In genomic region chr7:23966941-23967340, GRCh38 we compare ENCODE assay signal across 20 cellular contexts.
A peak's percentile ranks its signal among the peaks of the same experiment; 100 is the strongest.
DNase-seq lines count a peak whose midpoint lies in the region; TF ChIP-seq lines count a peak whose summit lies in the region.
"Had no signal": no experiment of that assay in that cellular context is flagged by ENCODE, and none has a peak within 500 bp of the region (broad histone marks: within the 10 kb centered on the region; RNA-seq: fewer than 3 reads in every experiment).

No MANE protein-coding gene starts in this region.

- H3K4me3 Mint-ChIP-seq in MCF 10A (ENCODE audit: unreplicated experiment) = no peak overlapping the region
- H3K4me3 Mint-ChIP-seq: CD4-positive, alpha-beta memory T cell had no signal

- no peaks in the 10 kb centered on the region for H3K36me3 Mint-ChIP-seq in MCF 10A (ENCODE audit: insufficient read depth, unreplicated experiment)
- H3K36me3 Mint-ChIP-seq: CD4-positive, alpha-beta memory T cell had no signal

- BruUV-seq in mammary epithelial cell (replicated peaks; lab: Mats Ljungman, UMichigan) = no TSS peak
- no TSS peak for BruUV-seq in MCF 10A (replicated peaks; lab: Mats Ljungman, UMichigan)

- H3K79me2 ChIP-seq in mammary epithelial cell (ENCODE audit: insufficient read depth, low read length) = no peaks in the 10 kb centered on the region

- H3K4me2 ChIP-seq in mammary epithelial cell (ENCODE audit: insufficient read depth, low read depth, low read length) (no peak overlapping the region), skeletal muscle satellite cell (ENCODE audit: low read length) (peak overlapping the region; percentile 34)
- H3K4me2 ChIP-seq: A549 had no signal

- no peak overlapping the region for H2AFZ ChIP-seq in mammary epithelial cell (ENCODE audit: low read depth, low read length)

- H3K4me3 ChIP-seq in mammary epithelial cell (replicated peaks in 1 of 3; ENCODE audit: insufficient read depth in 1 of 3, low read depth in 2 of 3, low read length in 3 of 3) = no peak overlapping the region
- H3K4me3 ChIP-seq in skeletal muscle satellite cell (ENCODE audit: low read length) = no peak overlapping the region
- H3K4me3 ChIP-seq in sigmoid colon = no peak overlapping the region
- H3K4me3 ChIP-seq: A549; BLaER1 treated with 17β-estradiol and CSF1 and Interleukin-3, amounts not matched to agents 10 nM and 100 nM had no signal

- no peaks in the 10 kb centered on the region for H3K27me3 Mint-ChIP-seq in MCF 10A (ENCODE audit: insufficient read depth, unreplicated experiment)

- no peaks in the 10 kb centered on the region for H3K4me1 Mint-ChIP-seq in MCF 10A (ENCODE audit: insufficient read depth, unreplicated experiment)
- H3K4me1 Mint-ChIP-seq: CD4-positive, alpha-beta memory T cell had no signal

- H3K27me3 ChIP-seq in mammary epithelial cell (ENCODE audit: insufficient read depth, low read length) (no peaks in the 10 kb centered on the region), skeletal muscle satellite cell (ENCODE audit: control insufficient read depth, insufficient read depth, low read length) (no peaks in the 10 kb centered on the region), sigmoid colon (no peaks in the 10 kb centered on the region)
- H3K27me3 ChIP-seq: BLaER1 treated with 17β-estradiol and CSF1 and Interleukin-3, amounts not matched to agents 10 nM and 100 nM had no signal

- no peak for TF ChIP-seq EP300 in sigmoid colon (IDR thresholded peaks at IDR 0.05)

- H3K9me3 ChIP-seq in mammary epithelial cell (replicated peaks; ENCODE audit: insufficient read depth, low read length) (no peaks in the 10 kb centered on the region), skeletal muscle satellite cell (replicated peaks; ENCODE audit: low read length) (no peaks in the 10 kb centered on the region), sigmoid colon (no peaks in the 10 kb centered on the region)
- H3K9me3 ChIP-seq: A549 had no signal

- H4K20me1 ChIP-seq in mammary epithelial cell (ENCODE audit: insufficient read depth, low read length) = no peaks in the 10 kb centered on the region
- H4K20me1 ChIP-seq: BLaER1 treated with 17β-estradiol and CSF1 and Interleukin-3, amounts not matched to agents 10 nM and 100 nM had no signal

- H3K27ac Mint-ChIP-seq in MCF 10A (ENCODE audit: low read depth, unreplicated experiment) = no peak overlapping the region
- H3K27ac Mint-ChIP-seq: CD4-positive, alpha-beta memory T cell had no signal

- H3K27ac ChIP-seq in mammary epithelial cell (ENCODE audit: insufficient read depth, low read depth, low read length) (no peak overlapping the region), sigmoid colon (no peak overlapping the region)
- H3K27ac ChIP-seq: A549; BLaER1 treated with 17β-estradiol and CSF1 and Interleukin-3, amounts not matched to agents 10 nM and 100 nM had no signal

- POLR2A ChIA-PET in MCF 10A (lab: Yijun Ruan, JAX) = interaction anchor here (0.7 kb wide), 1 partner anchor 11 kb away, joined by 6 read pairs; no protein-coding TSS in a partner anchor

- peak; percentile 13 for DNase-seq in mammary epithelial cell
- DNase-seq in MCF 10A (ENCODE audit: unreplicated experiment) = no peak
- DNase-seq in HS-5 (ENCODE audit: low read depth) = peak; percentile 59
- peak; percentile 42 for DNase-seq in RPMI7951 (ENCODE audit: low read depth)
- no peak for DNase-seq in sigmoid colon
- DNase-seq in NCI-H446 (lab: John Stamatoyannopoulos, UW) = no peak
- no peak for DNase-seq in NCI-H1105 (lab: John Stamatoyannopoulos, UW)
- DNase-seq: CD4-positive, alpha-beta memory T cell; DMS153; HCEC 1CT; KG1; NCI-H187 treated with DMSO at 0.1 percent for 48 hours; NCI-H2107; NCI-H2227 treated with DMSO at 0.1 percent for 48 hours; NCI-H510A treated with DMSO at 0.1 percent for 48 hours; OCI-M1; Right ventricle myocardium superior had no signal

- in situ Hi-C loops in mammary epithelial cell (cut with MboI; ENCODE audit: low sequenced_read_pairs in 2 of 2) = no loop called here

- no peak for TF ChIP-seq CTCF in mammary epithelial cell (conservative IDR thresholded peaks at IDR 0.05 in 1 of 2, IDR thresholded peaks at IDR 0.05 in 1 of 2; ENCODE audit: extremely low read depth in 1 of 2, insufficient read depth in 1 of 2, low read depth in 1 of 2, low read length in 2 of 2)
- TF ChIP-seq CTCF in MCF 10A (IDR thresholded peaks at IDR 0.05; ENCODE audit: unreplicated experiment) = no peak
- TF ChIP-seq CTCF in sigmoid colon (IDR thresholded peaks at IDR 0.05) = no peak

- dilution Hi-C loops in mammary epithelial cell (cut with HindIII; ENCODE audit: low sequenced_read_pairs) = no loop called here

- H3K4me1 ChIP-seq in mammary epithelial cell (ENCODE audit: insufficient read depth, low read length) (peaks cover 17% of the 10 kb centered on the region), skeletal muscle satellite cell (ENCODE audit: control insufficient read depth, insufficient read depth, low read length) (peaks cover 14% of the 10 kb centered on the region), sigmoid colon (no peaks in the 10 kb centered on the region)
- H3K4me1 ChIP-seq: A549 had no signal

- intact Hi-C loops in mammary epithelial cell (cut with micrococcal nuclease) (no loop called here), MCF 10A (cut with micrococcal nuclease) (no loop called here), sigmoid colon (cut with DNase I) (no loop called here)

- H3K9ac ChIP-seq in mammary epithelial cell (ENCODE audit: insufficient read depth, low read length) (no peak overlapping the region), skeletal muscle satellite cell (ENCODE audit: low read depth, low read length) (no peak overlapping the region)
- H3K9ac ChIP-seq: BLaER1 treated with 17β-estradiol and CSF1 and Interleukin-3, amounts not matched to agents 10 nM and 100 nM had no signal

- H3K9me3 Mint-ChIP-seq in MCF 10A (ENCODE audit: unreplicated experiment) = no peaks in the 10 kb centered on the region

- CTCF ChIA-PET in mammary epithelial cell (lab: Charles Lee; ENCODE audit: low non-redundant PET) = no interaction called here
- CTCF ChIA-PET in MCF 10A (lab: Yijun Ruan, JAX) = no interaction called here

- H3K36me3 ChIP-seq in mammary epithelial cell (ENCODE audit: insufficient read depth, low read length) (no peaks in the 10 kb centered on the region), skeletal muscle satellite cell (ENCODE audit: insufficient read depth, low read length) (no peaks in the 10 kb centered on the region), sigmoid colon (no peaks in the 10 kb centered on the region)
- H3K36me3 ChIP-seq: BLaER1 treated with 17β-estradiol and CSF1 and Interleukin-3, amounts not matched to agents 10 nM and 100 nM had no signal

- no peak for TF ChIP-seq POLR2A in sigmoid colon (IDR thresholded peaks at IDR 0.05)

Comparison
In these comparisons a context has a peak if more than half of its experiments do, and no peak if none do; other contexts are left out.
1. DNase-seq: peak in mammary epithelial cell (single experiment), HS-5 (single experiment) and RPMI7951 (single experiment); none in MCF 10A (single experiment), sigmoid colon (single experiment), NCI-H446 (0 of 2) and NCI-H1105 (single experiment).